25 cellular contexts compared by ENCODE assay signal in the genomic region with DNA sequence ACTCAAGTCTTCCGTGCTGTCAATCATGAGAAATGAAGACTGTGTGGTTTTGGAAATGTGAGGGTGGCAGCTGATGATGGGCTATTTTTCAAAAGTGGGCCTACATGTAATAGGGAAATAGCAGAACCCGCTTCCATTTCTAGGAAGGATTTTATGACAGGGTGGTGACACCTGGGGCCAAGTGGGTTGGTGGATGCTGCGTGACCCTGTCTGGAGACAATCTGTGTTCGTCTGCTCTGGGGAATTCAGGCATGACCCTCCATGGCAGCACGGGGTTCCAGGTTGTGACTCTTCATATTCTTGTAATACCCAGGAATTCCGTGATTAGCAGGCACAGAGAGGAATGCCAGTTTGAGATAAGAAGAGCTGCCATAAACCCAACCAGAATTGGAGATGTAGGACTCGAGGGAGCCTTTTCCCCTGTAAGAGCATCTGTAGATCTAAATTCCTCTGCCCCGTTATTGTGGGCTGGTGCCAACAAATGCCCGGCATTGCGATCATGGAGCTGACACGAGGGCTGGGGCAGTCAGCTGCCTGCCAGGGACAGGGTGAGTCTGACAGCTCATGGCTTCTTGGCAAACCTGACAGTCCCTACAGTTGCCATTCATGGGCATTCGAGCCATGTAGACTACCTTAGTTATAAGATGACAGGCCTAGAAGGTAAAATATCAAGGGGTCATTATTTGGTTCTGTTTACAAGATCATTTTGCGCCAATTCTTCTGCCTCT.
A peak's percentile ranks its signal among the peaks of the same experiment; 100 is the strongest.
DNase-seq lines count a peak whose midpoint lies in the region; ATAC-seq and TF ChIP-seq lines count a peak whose summit lies in the region.
"Had no signal": no experiment of that assay in that cellular context is flagged by ENCODE, and none has a peak within 500 bp of the region (broad histone marks: within the 10 kb centered on the region; RNA-seq: fewer than 3 reads in every experiment).

No MANE protein-coding gene starts in this region.

- no peaks in the 10 kb centered on the region for H3K27me3 ChIP-seq in psoas muscle (ENCODE audit: insufficient read depth in 3 of 3, low read length in 2 of 3)
- no peaks in the 10 kb centered on the region for H3K27me3 ChIP-seq in naive thymus-derived CD4-positive, alpha-beta T cell (ENCODE audit: control insufficient read depth in 2 of 2, insufficient read depth in 2 of 2, low read length in 2 of 2)
- H3K27me3 ChIP-seq: SJSA1 had no signal

- H3K4me3 ChIP-seq in psoas muscle, result no peak overlapping the region
- no peak overlapping the region for H3K4me3 ChIP-seq in naive thymus-derived CD4-positive, alpha-beta T cell (ENCODE audit: low read length)
- H3K4me3 ChIP-seq: lower lobe of right lung, SJSA1 had no signal

- peaks cover 0 to 1% (median 0%) of the 10 kb centered on the region in 11 donors for H3K9me3 Mint-ChIP-seq in naive thymus-derived CD4-positive, alpha-beta T cell
- H3K9me3 Mint-ChIP-seq: activated naive CD8-positive, alpha-beta T cell treated with anti-CD3 and anti-CD28 coated beads for 36 hours; activated T-helper 2 cell treated with anti-CD3 and anti-CD28 coated beads, Interferon-gamma antibody, Interleukin-2, Interleukin-4, amounts not matched to agents 10 μg/mL and 5 μg/mL and 100 μg/mL, durations not matched to agents 14 hours and 24 hours and 36 hours; immature natural killer cell had no signal

- peak; percentile 75 for ATAC-seq in left ventricle myocardium superior
- peak; percentile 84 to 91 (median 86) for ATAC-seq in psoas muscle
- no peak for ATAC-seq in naive thymus-derived CD4-positive, alpha-beta T cell
- ATAC-seq: activated CD4-positive, alpha-beta T cell treated with anti-CD3 and anti-CD28 coated beads for 36 hours; lower lobe of right lung had no signal

- peak overlapping the region; percentile 74 for H3K27ac ChIP-seq in psoas muscle
- no peak overlapping the region for H3K27ac ChIP-seq in naive thymus-derived CD4-positive, alpha-beta T cell (ENCODE audit: low read depth, low read length)
- H3K27ac ChIP-seq: lower lobe of right lung, SJSA1 had no signal

- H3K27me3 Mint-ChIP-seq in naive thymus-derived CD4-positive, alpha-beta T cell, result peaks cover 0 to 12% (median 0%) of the 10 kb centered on the region in 5 donors
- H3K27me3 Mint-ChIP-seq: activated CD4-positive, alpha-beta T cell treated with anti-CD3 and anti-CD28 coated beads for 36 hours; activated naive CD8-positive, alpha-beta T cell treated with anti-CD3 and anti-CD28 coated beads for 36 hours; B cell had no signal

- DNase-seq in activated CD8-positive, alpha-beta memory T cell treated with anti-CD3 and anti-CD28 coated beads for 24 hours, result peak; percentile 41
- DNase-seq in activated CD8-positive, alpha-beta memory T cell treated with anti-CD3 and anti-CD28 coated beads, Interleukin-2, amount 50 U/mL, for 4 hours, result no peak
- DNase-seq in left ventricle myocardium superior (peak; percentile 84), psoas muscle (peak; percentile 64 to 90), ureter (ENCODE audit: low spot score) (peak; percentile 29), GM10248 (ENCODE audit: extremely low spot score) (no peak), HCEC 1CT (no peak)
- DNase-seq in naive thymus-derived CD4-positive, alpha-beta T cell, result no peak
- DNase-seq: activated CD4-positive, alpha-beta T cell treated with anti-CD3 and anti-CD28 coated beads for 36 hours; activated naive CD8-positive, alpha-beta T cell treated with anti-CD3 and anti-CD28 coated beads for 36 hours; DMS53; GDM1; hippocampal formation; immature natural killer cell; lower lobe of right lung; NCI-H1092; NCI-H187; NCI-H2171 treated with DMSO at 0.1 percent for 48 hours; NCI-H526; stimulated activated CD4-positive, alpha-beta T cell treated with anti-CD3 and anti-CD28 coated beads, Interleukin-4, amount 100 ng/mL, for 4 hours; stimulated activated naive CD4-positive, alpha-beta T cell treated with Interleukin-2 at 50 U/mL for 16 hours; T-helper 1 cell had no signal

- CTCF ChIA-PET in GM10248 (lab: Yijun Ruan, JAX), result interaction anchor here (1.3 kb wide), 1 partner anchor 169 kb away, joined by 3 read pairs; no protein-coding TSS in a partner anchor
- CTCF ChIA-PET in naive thymus-derived CD4-positive, alpha-beta T cell (lab: Charles Lee), result no interaction called here

- H3K36me3 Mint-ChIP-seq in naive thymus-derived CD4-positive, alpha-beta T cell, result no peaks in the 10 kb centered on the region
- H3K36me3 Mint-ChIP-seq: activated naive CD8-positive, alpha-beta T cell treated with anti-CD3 and anti-CD28 coated beads for 36 hours; immature natural killer cell had no signal

- no peaks in the 10 kb centered on the region for H3K36me3 ChIP-seq in psoas muscle (ENCODE audit: insufficient read depth in 1 of 2, low read depth in 1 of 2)
- H3K36me3 ChIP-seq in naive thymus-derived CD4-positive, alpha-beta T cell (ENCODE audit: control insufficient read depth in 2 of 3, insufficient read depth in 3 of 3, low read length in 3 of 3), result no peaks in the 10 kb centered on the region
- H3K36me3 ChIP-seq: lower lobe of right lung, SJSA1 had no signal

- H3K4me1 ChIP-seq in psoas muscle, result peaks cover 40% of the 10 kb centered on the region
- no peaks in the 10 kb centered on the region for H3K4me1 ChIP-seq in naive thymus-derived CD4-positive, alpha-beta T cell (ENCODE audit: control insufficient read depth in 2 of 2, insufficient read depth in 2 of 2, low read length in 2 of 2)
- H3K4me1 ChIP-seq: lower lobe of right lung, SJSA1 had no signal

- intact Hi-C loops in left ventricle myocardium superior (cut with micrococcal nuclease) (no loop called here), psoas muscle (cut with DNase I) (loop anchor here (5.0 to 10.0 kb wide), 3 partner anchors 53 to 250 kb away; no protein-coding TSS in a partner anchor)
- intact Hi-C loops in naive thymus-derived CD4-positive, alpha-beta T cell (cut with micrococcal nuclease), result no loop called here

- TF ChIP-seq CTCF in psoas muscle (IDR thresholded peaks at IDR 0.05) (no peak), GM10248 (IDR thresholded peaks at IDR 0.05; ENCODE audit: control extremely low read depth, extremely low read depth, low read depth, missing control alignments) (no peak)

- POLR2A ChIA-PET in GM10248 (lab: Yijun Ruan, JAX), result no interaction called here
- POLR2A ChIA-PET in naive thymus-derived CD4-positive, alpha-beta T cell (lab: Charles Lee), result interaction anchor here (0.7 kb wide), 1 partner anchor 891 kb away, joined by 3 read pairs; no protein-coding TSS in a partner anchor

- H3K9me3 ChIP-seq in psoas muscle, result no peaks in the 10 kb centered on the region
- H3K9me3 ChIP-seq in naive thymus-derived CD4-positive, alpha-beta T cell (ENCODE audit: control insufficient read depth in 2 of 3, low read length in 3 of 3), result no peaks in the 10 kb centered on the region
- H3K9me3 ChIP-seq: lower lobe of right lung, SJSA1 had no signal

- no peak overlapping the region for H3K27ac Mint-ChIP-seq in naive thymus-derived CD4-positive, alpha-beta T cell
- H3K27ac Mint-ChIP-seq: activated CD4-positive, alpha-beta T cell treated with anti-CD3 and anti-CD28 coated beads for 36 hours; activated naive CD8-positive, alpha-beta T cell treated with anti-CD3 and anti-CD28 coated beads for 36 hours; activated T-helper 2 cell treated with anti-CD3 and anti-CD28 coated beads, Interferon-gamma antibody, Interleukin-2, Interleukin-4, amounts not matched to agents 10 μg/mL and 5 μg/mL and 100 μg/mL, durations not matched to agents 14 hours and 24 hours and 36 hours; B cell; immature natural killer cell had no signal

- no peak overlapping the region for H3K4me3 Mint-ChIP-seq in naive thymus-derived CD4-positive, alpha-beta T cell
- H3K4me3 Mint-ChIP-seq: activated CD4-positive, alpha-beta T cell treated with anti-CD3 and anti-CD28 coated beads for 36 hours; activated naive CD8-positive, alpha-beta T cell treated with anti-CD3 and anti-CD28 coated beads for 36 hours; B cell; immature natural killer cell had no signal

- WGBS in psoas muscle, 3 donors, result 51 to 63% (median 53%) methylated on average over 13 of the region's 13 CpGs

- no peaks in the 10 kb centered on the region for H3K4me1 Mint-ChIP-seq in naive thymus-derived CD4-positive, alpha-beta T cell
- H3K4me1 Mint-ChIP-seq: activated CD4-positive, alpha-beta T cell treated with anti-CD3 and anti-CD28 coated beads for 36 hours; activated naive CD8-positive, alpha-beta T cell treated with anti-CD3 and anti-CD28 coated beads for 36 hours; B cell; immature natural killer cell had no signal

Comparison
In these comparisons a context has a peak if more than half of its experiments do, and no peak if none do; other contexts are left out.
1. DNase-seq: peak in activated CD8-positive, alpha-beta memory T cell treated with anti-CD3 and anti-CD28 coated beads for 24 hours (single experiment), left ventricle myocardium superior (single experiment), psoas muscle (2 of 2) and ureter (single experiment); none in activated CD8-positive, alpha-beta memory T cell treated with anti-CD3 and anti-CD28 coated beads, Interleukin-2, amount 50 U/mL, for 4 hours (single experiment), GM10248 (single experiment), HCEC 1CT (single experiment) and naive thymus-derived CD4-positive, alpha-beta T cell (0 of 9).
2. intact Hi-C loops: an anchor here in psoas muscle (5.0 to 10.0 kb wide); none called in left ventricle myocardium superior and naive thymus-derived CD4-positive, alpha-beta T cell.